In genomic region chr10:24891823-24892222, GRCh38 we compare ENCODE assay signal across 13 cellular contexts.
DNase-seq lines count a peak whose midpoint lies in the region; ATAC-seq, FAIRE-seq and TF ChIP-seq lines count a peak whose summit lies in the region.
"Had no signal": no experiment of that assay in that cellular context is flagged by ENCODE, and none has a peak within 500 bp of the region (broad histone marks: within the 10 kb centered on the region; RNA-seq: fewer than 3 reads in every experiment).

No MANE protein-coding gene starts in this region.

- DNase-seq in DMS 273 treated with DMSO at 0.1 percent for 48 hours (lab: John Stamatoyannopoulos, UW) = peak; percentile 28
- peak; percentile 85 for DNase-seq in LoVo (ENCODE audit: low spot score)
- peak; percentile 33 for DNase-seq in amniotic epithelial cell (ENCODE audit: low read depth)
- peak; percentile 73 for DNase-seq in iris pigment epithelial cell (ENCODE audit: low read depth)
- DNase-seq in frontal cortex (ENCODE audit: low spot score in 2 of 2) = no peak
- DNase-seq in NOMO-1 (lab: John Stamatoyannopoulos, UW; ENCODE audit: unreplicated experiment in 2 of 2) = no peak
- no peak for DNase-seq in progenitor cell of endocrine pancreas (ENCODE audit: low spot score, unreplicated experiment)
- DNase-seq: CD4-positive, CD25-positive, alpha-beta regulatory T cell; naive thymus-derived CD4-positive, alpha-beta T cell; NCI-H1048; OCI-M1 had no signal

- H3K27ac Mint-ChIP-seq in progenitor cell of endocrine pancreas = no peak overlapping the region
- H3K27ac Mint-ChIP-seq: CD4-positive, CD25-positive, alpha-beta regulatory T cell had no signal

- ATAC-seq in GM19397 (IDR thresholded peaks at IDR 0.05; ENCODE audit: unreplicated experiment) = no peak
- ATAC-seq: naive thymus-derived CD4-positive, alpha-beta T cell had no signal

- peaks cover 4% of the 10 kb centered on the region for H3K36me3 Mint-ChIP-seq in progenitor cell of endocrine pancreas (ENCODE audit: insufficient read depth)
- H3K36me3 Mint-ChIP-seq: CD4-positive, CD25-positive, alpha-beta regulatory T cell had no signal

- no peaks in the 10 kb centered on the region for H3K9me3 Mint-ChIP-seq in progenitor cell of endocrine pancreas (ENCODE audit: low read depth)

- H3K27me3 Mint-ChIP-seq in progenitor cell of endocrine pancreas = no peaks in the 10 kb centered on the region
- H3K27me3 Mint-ChIP-seq: CD4-positive, CD25-positive, alpha-beta regulatory T cell; naive thymus-derived CD4-positive, alpha-beta T cell had no signal

- no peak for TF ChIP-seq CTCF in progenitor cell of endocrine pancreas (IDR thresholded peaks at IDR 0.05; ENCODE audit: unreplicated experiment)

- H3K4me1 Mint-ChIP-seq in progenitor cell of endocrine pancreas (ENCODE audit: low read depth) = no peaks in the 10 kb centered on the region

- no peak overlapping the region for H3K4me3 Mint-ChIP-seq in progenitor cell of endocrine pancreas (ENCODE audit: low read depth)
- H3K4me3 Mint-ChIP-seq: CD4-positive, CD25-positive, alpha-beta regulatory T cell; naive thymus-derived CD4-positive, alpha-beta T cell had no signal

- no peak for FAIRE-seq in frontal cortex (lab: Jason Lieb, UNC)
- FAIRE-seq: GM12891 had no signal

Comparison
In these comparisons a context has a peak if more than half of its experiments do, and no peak if none do; other contexts are left out.
1. DNase-seq: peak in DMS 273 treated with DMSO at 0.1 percent for 48 hours (single experiment), LoVo (single experiment), amniotic epithelial cell (single experiment) and iris pigment epithelial cell (single experiment); none in frontal cortex (0 of 2), NOMO-1 (0 of 2) and progenitor cell of endocrine pancreas (single experiment).